14 cellular contexts compared by ENCODE assay signal in genomic region chr2:128302011-128302743, GRCh38. TPM values are rescaled to one million over a fixed set of nuclear protein-coding genes. Genes with fewer than 3 reads are reported as not detected.
DNase-seq lines count a peak whose midpoint lies in the region; ATAC-seq and TF ChIP-seq lines count a peak whose summit lies in the region.
"Had no signal": no experiment of that assay in that cellular context is flagged by ENCODE, and none has a peak within 500 bp of the region (broad histone marks: within the 10 kb centered on the region; RNA-seq: fewer than 3 reads in every experiment).

No MANE protein-coding gene starts in this region.

- intact Hi-C loops in Right ventricle myocardium inferior (cut with DNase I), result no loop called here
- intact Hi-C loops in colonic mucosa (cut with DNase I), result no loop called here
- intact Hi-C loops in vagina (cut with DNase I), result no loop called here

- H3K27me3 Mint-ChIP-seq in nephron (ENCODE audit: low read depth), result no peaks in the 10 kb centered on the region

- H3K27ac Mint-ChIP-seq in nephron, result peak overlapping the region in 2 of 3 experiments; percentile 37 to 79
- H3K27ac Mint-ChIP-seq: GM23338 had no signal

- TF ChIP-seq CTCF in right atrium auricular region (IDR thresholded peaks at IDR 0.05) (no peak), colonic mucosa (IDR thresholded peaks at IDR 0.05) (no peak), nephron (IDR thresholded peaks at IDR 0.05; ENCODE audit: unreplicated experiment in 3 of 3) (no peak), vagina (IDR thresholded peaks at IDR 0.05) (no peak)

- H3K9ac ChIP-seq in colonic mucosa (ENCODE audit: low read depth in 2 of 2, low read length in 2 of 2), result no peak overlapping the region

- H3K4me3 ChIP-seq in right atrium auricular region, result no peak overlapping the region
- no peak overlapping the region for H3K4me3 ChIP-seq in colonic mucosa
- H3K4me3 ChIP-seq in vagina, result no peak overlapping the region
- H3K4me3 ChIP-seq: GM12878, GM23338 had no signal

- peaks cover 63% of the 10 kb centered on the region for H3K4me1 Mint-ChIP-seq in nephron

- DNase-seq in Right ventricle myocardium inferior (ENCODE audit: missing footprints), result peak; percentile 31
- DNase-seq in right atrium auricular region (ENCODE audit: low spot score), result no peak
- no peak for DNase-seq in colonic mucosa
- DNase-seq in vagina (ENCODE audit: extremely low spot score in 2 of 2), result no peak
- DNase-seq in OCI-M2 (lab: John Stamatoyannopoulos, UW; ENCODE audit: unreplicated experiment), result no peak
- DNase-seq in activated gamma-delta T cell treated with Interleukin-2 at 50 U/mL for 16 hours, result no peak
- no peak for DNase-seq in NCI-H187 treated with DMSO at 0.1 percent for 48 hours (lab: John Stamatoyannopoulos, UW)
- DNase-seq: activated naive CD4-positive, alpha-beta T cell; DMS79 treated with DMSO at 0.1 percent for 48 hours; NCI-H1048; NCI-H446 had no signal

- H3K27ac ChIP-seq in right atrium auricular region (no peak overlapping the region), colonic mucosa (peak overlapping the region; percentile 29), vagina (peak overlapping the region; percentile 43)

- TF ChIP-seq POLR2A in vagina (IDR thresholded peaks at IDR 0.05), result no peak

- H3K36me3 Mint-ChIP-seq in nephron (ENCODE audit: low read depth), result no peaks in the 10 kb centered on the region

- peaks cover 0 to 45% of the 10 kb centered on the region in 2 donors for H3K4me1 ChIP-seq in right atrium auricular region
- H3K4me1 ChIP-seq in colonic mucosa, result peaks cover 12% of the 10 kb centered on the region
- H3K4me1 ChIP-seq in vagina, result peaks cover 72% of the 10 kb centered on the region

- H3K27me3 ChIP-seq in right atrium auricular region, result no peaks in the 10 kb centered on the region
- H3K27me3 ChIP-seq in colonic mucosa, result no peaks in the 10 kb centered on the region
- H3K27me3 ChIP-seq in vagina, result no peaks in the 10 kb centered on the region

- H3K36me3 ChIP-seq in right atrium auricular region (no peaks in the 10 kb centered on the region), colonic mucosa (no peaks in the 10 kb centered on the region), vagina (no peaks in the 10 kb centered on the region)

- H3K4me3 Mint-ChIP-seq in nephron, result no peak overlapping the region
- H3K4me3 Mint-ChIP-seq: GM23338 had no signal

- no peaks in the 10 kb centered on the region for H3K9me3 Mint-ChIP-seq in nephron
- H3K9me3 Mint-ChIP-seq: GM23338 had no signal

- ATAC-seq in Right ventricle myocardium inferior, result no peak
- ATAC-seq: GM12878, GM23338 had no signal

- H3K9me3 ChIP-seq in right atrium auricular region (no peaks in the 10 kb centered on the region), colonic mucosa (no peaks in the 10 kb centered on the region), vagina (no peaks in the 10 kb centered on the region)

RNA-seq across cellular contexts. Expression of gene HS6ST1, which starts 16.5 kb away (rescaled TPM):
- 34.9 TPM for total RNA-seq in Right ventricle myocardium inferior
- total RNA-seq in right atrium auricular region, result 10 to 100 TPM; 19.0 to 25.8 TPM
- 10 to 100 TPM; 19.3 to 22.9 TPM for total RNA-seq in colonic mucosa
- 68.5 TPM for total RNA-seq in vagina

Comparison
In these comparisons a context has a peak if more than half of its experiments do, and no peak if none do; other contexts are left out.
1. H3K27ac ChIP-seq: peak in colonic mucosa (single experiment) and vagina (single experiment); none in right atrium auricular region (0 of 2).